8 cellular contexts compared by ENCODE assay signal in the genomic region with DNA sequence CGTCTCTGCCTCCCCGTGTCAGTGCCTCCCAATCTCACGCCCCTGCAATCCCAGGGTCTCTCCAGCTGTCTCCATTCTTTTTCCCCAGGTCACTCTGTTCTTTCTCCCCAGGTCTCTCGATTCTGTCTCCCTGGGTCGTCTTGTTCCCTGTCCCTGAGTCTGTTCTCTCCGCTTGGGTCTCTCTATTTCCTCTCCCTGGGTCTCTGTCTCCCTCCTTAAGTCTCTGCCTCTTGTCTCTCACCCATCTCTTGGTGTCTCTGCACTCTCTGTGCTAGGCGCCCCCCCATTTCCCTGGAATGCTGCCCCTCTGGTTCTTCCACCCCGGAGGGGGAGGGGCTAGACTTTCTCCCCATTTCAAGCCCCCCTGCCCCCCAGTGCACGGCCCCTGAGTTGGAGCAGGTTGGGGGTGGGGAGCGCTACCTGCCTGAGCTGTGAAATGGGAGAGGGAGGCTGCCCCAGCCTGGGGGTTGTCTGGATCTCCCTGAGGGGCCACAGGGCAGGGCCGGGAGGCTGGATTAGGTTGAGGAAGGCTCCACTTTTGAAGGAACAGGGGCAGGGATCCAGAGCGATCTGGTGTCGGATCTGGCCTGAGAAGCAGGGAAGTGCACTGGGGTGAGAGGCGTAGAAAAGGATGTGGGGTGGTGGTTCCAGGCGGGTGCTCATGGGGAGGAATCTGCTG. TPM values are rescaled to one million over a fixed set of nuclear protein-coding genes. Genes with fewer than 3 reads are reported as not detected.
DNase-seq lines count a peak whose midpoint lies in the region; ATAC-seq, FAIRE-seq and TF ChIP-seq lines count a peak whose summit lies in the region.

No MANE protein-coding gene starts in this region.

- H3K4me3 ChIP-seq in PC-3 (ENCODE audit: low read length) (peak overlapping the region; percentile 98), fibroblast of mammary gland (ENCODE audit: control insufficient read depth, low read depth, low read length) (peak overlapping the region; percentile 66)

- no peaks in the 10 kb centered on the region for H3K9me2 ChIP-seq in PC-3 (replicated peaks; ENCODE audit: low read length)

- CTCF ChIA-PET in PC-3 (lab: Charles Lee) = interaction anchor here (0.6 kb wide), 1 partner anchor 121 kb away, joined by 3 read pairs; no protein-coding TSS in a partner anchor

- H2AFZ ChIP-seq in PC-3 (ENCODE audit: low read length) = peak overlapping the region; percentile 67

- H3K27ac ChIP-seq in PC-3 (ENCODE audit: low read length) = peak overlapping the region; percentile 13

- peak overlapping the region; percentile 79 for H3K9ac ChIP-seq in PC-3 (ENCODE audit: low read length)

- H3K27me3 Mint-ChIP-seq in progenitor cell of endocrine pancreas = peaks cover 2% of the 10 kb centered on the region

- H3K27me3 ChIP-seq in PC-3 (ENCODE audit: low read length) = no peaks in the 10 kb centered on the region

- DNase-seq in EH (ENCODE audit: low read depth) = peak; percentile 33
- DNase-seq in PC-3 = peak; percentile 7
- DNase-seq in fibroblast of mammary gland (ENCODE audit: low read depth) = no peak
- DNase-seq in progenitor cell of endocrine pancreas (ENCODE audit: low spot score, unreplicated experiment) = peak; percentile 45
- no peak for DNase-seq in frontal cortex (ENCODE audit: low spot score in 2 of 2)
- no peak for DNase-seq in COLO668 (lab: John Stamatoyannopoulos, UW; ENCODE audit: unreplicated experiment)

- peaks cover 63% of the 10 kb centered on the region for H3K4me1 Mint-ChIP-seq in progenitor cell of endocrine pancreas (ENCODE audit: low read depth)

- no peaks in the 10 kb centered on the region for H3K36me3 ChIP-seq in PC-3 (ENCODE audit: low read depth, low read length)

- H3F3A ChIP-seq in PC-3 (ENCODE audit: low read length, unreplicated experiment) = peaks cover 4% of the 10 kb centered on the region

- peaks cover 12% of the 10 kb centered on the region; the same call in 1 of the 2 replicates for H4K20me1 ChIP-seq in PC-3 (ENCODE audit: low read length)

- H3K79me2 ChIP-seq in PC-3 (ENCODE audit: low read length) = peaks cover 56% of the 10 kb centered on the region

- H3K9me3 Mint-ChIP-seq in progenitor cell of endocrine pancreas (ENCODE audit: low read depth) = no peaks in the 10 kb centered on the region

- TF ChIP-seq CTCF in PC-3 (conservative IDR thresholded peaks at IDR 0.05; ENCODE audit: low read depth, low read length) (no peak), fibroblast of mammary gland (conservative IDR thresholded peaks at IDR 0.05; ENCODE audit: control insufficient read depth, insufficient read depth, low read depth, low read length) (no peak), progenitor cell of endocrine pancreas (IDR thresholded peaks at IDR 0.05; ENCODE audit: unreplicated experiment) (no peak)

- H3K4me3 Mint-ChIP-seq in progenitor cell of endocrine pancreas (ENCODE audit: low read depth) = peak overlapping the region; percentile 97

- peak overlapping the region; percentile 96 for H3K27ac Mint-ChIP-seq in progenitor cell of endocrine pancreas

- H3K36me3 Mint-ChIP-seq in progenitor cell of endocrine pancreas (ENCODE audit: insufficient read depth) = peaks cover 6% of the 10 kb centered on the region

- POLR2A ChIA-PET in PC-3 (lab: Charles Lee; ENCODE audit: unreplicated experiment) = no interaction called here

- H3K9me3 ChIP-seq in PC-3 (ENCODE audit: low read length) = no peaks in the 10 kb centered on the region

- intact Hi-C loops in PC-3 (cut with micrococcal nuclease) = no loop called here

- peaks cover 63% of the 10 kb centered on the region for H3K4me1 ChIP-seq in PC-3 (ENCODE audit: insufficient read depth, low read length)

- no peak for FAIRE-seq in frontal cortex (lab: Jason Lieb, UNC)

- no peak for ATAC-seq in PC-3
- no peak for ATAC-seq in GM18858 (IDR thresholded peaks at IDR 0.05; ENCODE audit: unreplicated experiment)
- no peak for ATAC-seq in HG03469 (IDR thresholded peaks at IDR 0.05; ENCODE audit: unreplicated experiment)

- peak overlapping the region; percentile 100 for H3K4me2 ChIP-seq in PC-3 (ENCODE audit: low read length)

- TSS peak; percentile 27 for BruUV-seq in PC-3 (replicated peaks; lab: Mats Ljungman, UMichigan)

RNA-seq across cellular contexts. Expression of a gene that starts 1.4 kb away (rescaled TPM):
- 67.4 and 100 TPM in 2 replicates for total RNA-seq in PC-3 (2014; rRNA removed)
- total RNA-seq in progenitor cell of endocrine pancreas = 482 and 520 TPM in 2 replicates
- 39.1 TPM for total RNA-seq in frontal cortex

Comparison
In these comparisons a context has a peak if more than half of its experiments do, and no peak if none do; other contexts are left out.
1. DNase-seq: peak in EH (single experiment), PC-3 (single experiment) and progenitor cell of endocrine pancreas (single experiment); none in fibroblast of mammary gland (single experiment), frontal cortex (0 of 2) and COLO668 (single experiment).